In genomic region chr15:32096211-32096610, GRCh38 we compare ENCODE assay signal across 17 cellular contexts.
DNase-seq lines count a peak whose midpoint lies in the region; ATAC-seq and TF ChIP-seq lines count a peak whose summit lies in the region.
"Had no signal": no experiment of that assay in that cellular context is flagged by ENCODE, and none has a peak within 500 bp of the region (broad histone marks: within the 10 kb centered on the region; RNA-seq: fewer than 3 reads in every experiment).

No MANE protein-coding gene starts in this region.

- H2BK15ac ChIP-seq in IMR-90 (ENCODE audit: low read depth, low read length) = no peak overlapping the region

- H3K36me3 Mint-ChIP-seq in brain = no peaks in the 10 kb centered on the region
- H3K36me3 Mint-ChIP-seq: CD4-positive, CD25-positive, alpha-beta regulatory T cell; CD8-positive, alpha-beta T cell had no signal

- peaks cover 64% of the 10 kb centered on the region for H3K4me1 Mint-ChIP-seq in brain
- H3K4me1 Mint-ChIP-seq: B cell; CD4-positive, CD25-positive, alpha-beta regulatory T cell had no signal

- intact Hi-C loops in IMR-90 (cut with micrococcal nuclease) = no loop called here

- DNase-seq in IMR-90 = no peak
- DNase-seq in KG1 (lab: John Stamatoyannopoulos, UW) = no peak
- DNase-seq in dedifferentiated amniotic fluid mesenchymal stem cell (ENCODE audit: extremely low spot score) = no peak
- DNase-seq: Caco-2; CD4-positive, CD25-positive, alpha-beta regulatory T cell; CD8-positive, alpha-beta T cell; DMS153; DND-41; GOT3; H7; HCEC 1CT had no signal

- H3K4me3 Mint-ChIP-seq in brain = no peak overlapping the region
- H3K4me3 Mint-ChIP-seq: B cell; CD4-positive, CD25-positive, alpha-beta regulatory T cell; CD8-positive, alpha-beta T cell had no signal

- peaks cover 0 to 2% (median 0%) of the 10 kb centered on the region in 5 experiments for H3K9me3 Mint-ChIP-seq in brain
- H3K9me3 Mint-ChIP-seq: CD8-positive, alpha-beta T cell had no signal

- no peak overlapping the region for H4K8ac ChIP-seq in IMR-90 (ENCODE audit: low read depth in 2 of 2, low read length in 2 of 2)

- TF ChIP-seq POLR2A in IMR-90 (IDR thresholded peaks at IDR 0.05; ENCODE audit: low read depth, low read length) = no peak

- H3K9me1 ChIP-seq in IMR-90 (ENCODE audit: insufficient read depth, low read length) = no peaks in the 10 kb centered on the region

- POLR2A ChIA-PET in IMR-90 (lab: Charles Lee; ENCODE audit: unreplicated experiment) = no interaction called here

- H2AK9ac ChIP-seq in IMR-90 (replicated peaks; ENCODE audit: low read depth, low read length, poor library complexity) = no peak overlapping the region

- H4K5ac ChIP-seq in IMR-90 (ENCODE audit: low read depth, low read length) = no peak overlapping the region

- H3K56ac ChIP-seq in IMR-90 (ENCODE audit: extremely low read depth, insufficient read depth, low read length) = no peak overlapping the region

- H3K14ac ChIP-seq in IMR-90 (replicated peaks; ENCODE audit: low read depth, low read length) = no peak overlapping the region

- no peaks in the 10 kb centered on the region for H3K27me3 ChIP-seq in IMR-90 (ENCODE audit: control insufficient read depth, insufficient read depth, low read length)
- no peaks in the 10 kb centered on the region for H3K27me3 ChIP-seq in iPS-20b (ENCODE audit: insufficient read depth, low read length)
- H3K27me3 ChIP-seq: BLaER1 had no signal

- no peak overlapping the region for H3K9ac ChIP-seq in IMR-90 (ENCODE audit: low read depth, low read length)
- peak overlapping the region; percentile 12; the same call in 1 of the 2 replicates for H3K9ac ChIP-seq in iPS-20b (ENCODE audit: low read depth, low read length)
- H3K9ac ChIP-seq: BLaER1 had no signal

- H3K27ac ChIP-seq in IMR-90 (ENCODE audit: insufficient read depth, low read length) (no peak overlapping the region), iPS-20b (ENCODE audit: low read length) (no peak overlapping the region)
- H3K27ac ChIP-seq: BLaER1, C4-2B had no signal

- no peak overlapping the region for H2AFZ ChIP-seq in IMR-90 (replicated peaks; ENCODE audit: low read length, poor library complexity)

- no peak overlapping the region for H2AK5ac ChIP-seq in IMR-90 (ENCODE audit: low read depth, low read length)

- H3K4me3 ChIP-seq in IMR-90 (ENCODE audit: insufficient read depth, low read depth, low read length) = no peak overlapping the region
- H3K4me3 ChIP-seq in iPS-20b (ENCODE audit: low read length) = no peak overlapping the region
- H3K4me3 ChIP-seq: BLaER1 had no signal

- in situ Hi-C loops in IMR-90 (cut with MboI; ENCODE audit: low sequenced_read_pairs) = no loop called here

- no peak overlapping the region for H3K18ac ChIP-seq in IMR-90 (ENCODE audit: low read depth, low read length)

- CTCF ChIA-PET in IMR-90 (lab: Yijun Ruan, JAX) = no interaction called here

- no peak overlapping the region for H4K91ac ChIP-seq in IMR-90 (ENCODE audit: insufficient read depth, low read depth, low read length)

- no peaks in the 10 kb centered on the region for H3K79me1 ChIP-seq in IMR-90 (ENCODE audit: low read depth in 1 of 2, low read length in 2 of 2)

- peak overlapping the region in 3 of 5 experiments; percentile 86 to 91 (median 88) for H3K27ac Mint-ChIP-seq in brain
- H3K27ac Mint-ChIP-seq: B cell; CD4-positive, CD25-positive, alpha-beta regulatory T cell; CD8-positive, alpha-beta T cell had no signal

- H3K27me3 Mint-ChIP-seq in brain = peaks cover 2% of the 10 kb centered on the region

- dilution Hi-C loops in IMR-90 (cut with HindIII; ENCODE audit: low sequenced_read_pairs, unreplicated experiment) = no loop called here

- ATAC-seq in IMR-90 (ENCODE audit: low read depth) = no peak
- no peak for ATAC-seq in SK-N-SH treated with all-trans-retinoic acid at 6 μM for 48 hours
- ATAC-seq: CD8-positive, alpha-beta T cell had no signal

- H3K36me3 ChIP-seq in IMR-90 (ENCODE audit: control insufficient read depth, insufficient read depth, low read length) = no peaks in the 10 kb centered on the region
- H3K36me3 ChIP-seq in iPS-20b (ENCODE audit: insufficient read depth, low read depth, low read length) = no peaks in the 10 kb centered on the region
- H3K36me3 ChIP-seq: BLaER1 had no signal

- no peaks in the 10 kb centered on the region for H3K9me3 ChIP-seq in IMR-90 (ENCODE audit: control insufficient read depth, insufficient read depth, low read length)
- no peaks in the 10 kb centered on the region for H3K9me3 ChIP-seq in iPS-20b (ENCODE audit: insufficient read depth, low read depth, low read length)
- H3K9me3 ChIP-seq: BLaER1, Caco-2 had no signal

- H3K4ac ChIP-seq in IMR-90 (ENCODE audit: low read depth, low read length) = no peak overlapping the region

- H4K20me1 ChIP-seq in IMR-90 (ENCODE audit: insufficient read depth, low read length) = no peaks in the 10 kb centered on the region
- H4K20me1 ChIP-seq: BLaER1 had no signal

- TF ChIP-seq CTCF in IMR-90 (conservative IDR thresholded peaks at IDR 0.05; ENCODE audit: low read depth, low read length) = no peak
- TF ChIP-seq CTCF in brain (conservative IDR thresholded peaks at IDR 0.05) = no peak

- H3K23ac ChIP-seq in IMR-90 (ENCODE audit: low read depth, low read length) = no peak overlapping the region

- H2BK20ac ChIP-seq in IMR-90 (ENCODE audit: low read depth, low read length) = no peak overlapping the region

- no peak overlapping the region for H2BK120ac ChIP-seq in IMR-90 (ENCODE audit: low read depth, low read length)

- no CpG with 5 or more reads among the region's 2 CpGs for WGBS in IMR-90 (ENCODE audit: extremely low coverage in 2 of 2, insufficient read length in 1 of 2), 2 experiments

- H3K4me2 ChIP-seq in IMR-90 (ENCODE audit: low read depth, low read length) = no peak overlapping the region
- H3K4me2 ChIP-seq: BLaER1 had no signal

- H2BK5ac ChIP-seq in IMR-90 (ENCODE audit: low read depth, low read length, poor library complexity, severe bottlenecking) = no peak overlapping the region

- no peaks in the 10 kb centered on the region for H3K4me1 ChIP-seq in IMR-90 (ENCODE audit: control insufficient read depth, insufficient read depth, low read length)
- peaks cover 13% of the 10 kb centered on the region for H3K4me1 ChIP-seq in iPS-20b (ENCODE audit: insufficient read depth, low read length)
- H3K4me1 ChIP-seq: Caco-2 had no signal

- TF ChIP-seq RAD21 in IMR-90 (IDR thresholded peaks at IDR 0.05; ENCODE audit: low read length) = no peak

- no TSS peak for BruUV-seq in IMR-90 (replicated peaks; lab: Mats Ljungman, UMichigan)

TF ChIP-seq in IMR-90, 13 proteins besides CTCF, POLR2A, EP300 and RAD21:
- TF ChIP-seq SMC3 (IDR thresholded peaks at IDR 0.05; ENCODE audit: low read depth, low read length) (no peak), MAFK (IDR thresholded peaks at IDR 0.05; ENCODE audit: low read depth, low read length) (peak; percentile 91)

TF ChIP-seq in SK-N-SH treated with all-trans-retinoic acid at 6 μM for 48 hours, 23 proteins besides CTCF, POLR2A, EP300 and RAD21:
- TF ChIP-seq OSR1 (CRISPR knock-in tag; IDR thresholded peaks at IDR 0.05) (no peak), ZNF8 (CRISPR knock-in tag; IDR thresholded peaks at IDR 0.05) (no peak), SNAI2 (CRISPR knock-in tag; IDR thresholded peaks at IDR 0.05) (no peak), GLIS3 (CRISPR knock-in tag; IDR thresholded peaks at IDR 0.05) (no peak), TOX (CRISPR knock-in tag; IDR thresholded peaks at IDR 0.05; ENCODE audit: borderline replicate concordance) (no peak), ZFP30 (CRISPR knock-in tag; IDR thresholded peaks at IDR 0.05) (no peak), ESRRG (CRISPR knock-in tag; IDR thresholded peaks at IDR 0.05) (no peak), ARNTL (CRISPR knock-in tag; IDR thresholded peaks at IDR 0.05; ENCODE audit: borderline replicate concordance, low read depth) (no peak), ZFP3 (CRISPR knock-in tag; IDR thresholded peaks at IDR 0.05) (no peak), RARB (CRISPR knock-in tag; IDR thresholded peaks at IDR 0.05) (no peak), ZC3H10 (CRISPR knock-in tag; IDR thresholded peaks at IDR 0.05) (no peak)
- TF ChIP-seq, protein P1, sequence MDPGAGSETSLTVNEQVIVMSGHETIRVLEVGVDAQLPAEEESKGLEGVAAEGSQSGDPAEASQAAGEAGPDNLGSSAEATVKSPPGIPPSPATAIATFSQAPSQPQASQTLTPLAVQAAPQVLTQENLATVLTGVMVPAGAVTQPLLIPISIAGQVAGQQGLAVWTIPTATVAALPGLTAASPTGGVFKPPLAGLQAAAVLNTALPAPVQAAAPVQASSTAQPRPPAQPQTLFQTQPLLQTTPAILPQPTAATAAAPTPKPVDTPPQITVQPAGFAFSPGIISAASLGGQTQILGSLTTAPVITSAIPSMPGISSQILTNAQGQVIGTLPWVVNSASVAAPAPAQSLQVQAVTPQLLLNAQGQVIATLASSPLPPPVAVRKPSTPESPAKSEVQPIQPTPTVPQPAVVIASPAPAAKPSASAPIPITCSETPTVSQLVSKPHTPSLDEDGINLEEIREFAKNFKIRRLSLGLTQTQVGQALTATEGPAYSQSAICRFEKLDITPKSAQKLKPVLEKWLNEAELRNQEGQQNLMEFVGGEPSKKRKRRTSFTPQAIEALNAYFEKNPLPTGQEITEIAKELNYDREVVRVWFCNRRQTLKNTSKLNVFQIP (CRISPR knock-in tag; IDR thresholded peaks at IDR 0.05; ENCODE audit: borderline replicate concordance, low read depth) = no peak
- TF ChIP-seq, protein P2, sequence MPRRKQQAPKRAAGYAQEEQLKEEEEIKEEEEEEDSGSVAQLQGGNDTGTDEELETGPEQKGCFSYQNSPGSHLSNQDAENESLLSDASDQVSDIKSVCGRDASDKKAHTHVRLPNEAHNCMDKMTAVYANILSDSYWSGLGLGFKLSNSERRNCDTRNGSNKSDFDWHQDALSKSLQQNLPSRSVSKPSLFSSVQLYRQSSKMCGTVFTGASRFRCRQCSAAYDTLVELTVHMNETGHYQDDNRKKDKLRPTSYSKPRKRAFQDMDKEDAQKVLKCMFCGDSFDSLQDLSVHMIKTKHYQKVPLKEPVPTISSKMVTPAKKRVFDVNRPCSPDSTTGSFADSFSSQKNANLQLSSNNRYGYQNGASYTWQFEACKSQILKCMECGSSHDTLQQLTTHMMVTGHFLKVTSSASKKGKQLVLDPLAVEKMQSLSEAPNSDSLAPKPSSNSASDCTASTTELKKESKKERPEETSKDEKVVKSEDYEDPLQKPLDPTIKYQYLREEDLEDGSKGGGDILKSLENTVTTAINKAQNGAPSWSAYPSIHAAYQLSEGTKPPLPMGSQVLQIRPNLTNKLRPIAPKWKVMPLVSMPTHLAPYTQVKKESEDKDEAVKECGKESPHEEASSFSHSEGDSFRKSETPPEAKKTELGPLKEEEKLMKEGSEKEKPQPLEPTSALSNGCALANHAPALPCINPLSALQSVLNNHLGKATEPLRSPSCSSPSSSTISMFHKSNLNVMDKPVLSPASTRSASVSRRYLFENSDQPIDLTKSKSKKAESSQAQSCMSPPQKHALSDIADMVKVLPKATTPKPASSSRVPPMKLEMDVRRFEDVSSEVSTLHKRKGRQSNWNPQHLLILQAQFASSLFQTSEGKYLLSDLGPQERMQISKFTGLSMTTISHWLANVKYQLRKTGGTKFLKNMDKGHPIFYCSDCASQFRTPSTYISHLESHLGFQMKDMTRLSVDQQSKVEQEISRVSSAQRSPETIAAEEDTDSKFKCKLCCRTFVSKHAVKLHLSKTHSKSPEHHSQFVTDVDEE (CRISPR knock-in tag; IDR thresholded peaks at IDR 0.05) = no peak
